1 cellular context compared by ENCODE assay signal in the genomic region with DNA sequence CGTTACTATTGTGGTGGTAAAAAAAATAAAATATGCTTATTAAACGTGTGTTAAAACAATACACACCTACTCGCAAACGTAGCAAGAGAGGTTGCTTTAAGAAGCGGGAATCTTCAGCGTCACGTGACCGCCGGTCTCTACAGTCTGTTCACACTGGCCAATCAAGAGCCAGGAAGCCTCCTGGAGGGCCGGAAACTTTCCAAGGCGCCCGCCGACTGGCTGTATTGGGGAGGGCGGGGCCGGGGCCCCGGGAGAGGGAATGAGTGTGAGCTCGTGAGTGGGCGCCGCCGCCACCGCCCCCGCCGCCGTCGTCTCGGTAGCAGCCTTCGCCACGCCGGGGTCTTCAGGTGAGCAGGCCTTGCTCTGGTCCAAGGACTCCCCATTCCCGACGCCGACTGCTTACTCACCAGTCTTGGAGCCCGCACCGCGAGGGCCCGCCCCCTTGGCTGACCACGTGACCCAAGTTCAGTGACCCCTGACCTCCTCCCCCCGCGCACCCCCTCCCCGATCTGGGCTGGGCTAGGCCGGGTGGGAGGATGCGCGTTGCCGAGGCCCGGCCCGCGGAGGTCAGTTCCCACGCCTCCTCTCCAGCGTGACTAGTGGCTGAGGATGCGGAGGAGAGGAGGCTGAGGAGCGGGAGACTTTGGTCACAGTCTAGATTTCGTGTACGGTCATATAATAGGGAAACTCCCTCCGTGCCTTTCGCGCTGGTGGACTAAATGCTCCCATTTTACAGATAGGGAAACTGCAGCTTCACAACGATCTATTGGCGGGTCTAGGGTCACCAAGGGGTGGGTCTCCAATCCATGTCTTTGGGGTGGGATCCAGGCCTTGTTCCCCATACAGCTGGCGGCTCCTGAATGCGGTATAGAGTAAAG.
TF ChIP-seq lines count a peak whose summit lies in the region.

A gene with protein sequence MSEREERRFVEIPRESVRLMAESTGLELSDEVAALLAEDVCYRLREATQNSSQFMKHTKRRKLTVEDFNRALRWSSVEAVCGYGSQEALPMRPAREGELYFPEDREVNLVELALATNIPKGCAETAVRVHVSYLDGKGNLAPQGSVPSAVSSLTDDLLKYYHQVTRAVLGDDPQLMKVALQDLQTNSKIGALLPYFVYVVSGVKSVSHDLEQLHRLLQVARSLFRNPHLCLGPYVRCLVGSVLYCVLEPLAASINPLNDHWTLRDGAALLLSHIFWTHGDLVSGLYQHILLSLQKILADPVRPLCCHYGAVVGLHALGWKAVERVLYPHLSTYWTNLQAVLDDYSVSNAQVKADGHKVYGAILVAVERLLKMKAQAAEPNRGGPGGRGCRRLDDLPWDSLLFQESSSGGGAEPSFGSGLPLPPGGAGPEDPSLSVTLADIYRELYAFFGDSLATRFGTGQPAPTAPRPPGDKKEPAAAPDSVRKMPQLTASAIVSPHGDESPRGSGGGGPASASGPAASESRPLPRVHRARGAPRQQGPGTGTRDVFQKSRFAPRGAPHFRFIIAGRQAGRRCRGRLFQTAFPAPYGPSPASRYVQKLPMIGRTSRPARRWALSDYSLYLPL (plus strand): TSS at position 253 of the 878 bp plus-strand sequence. CDS start 4,388 bp downstream, outside the sequence.

TF ChIP-seq in HepG2, 621 proteins besides CTCF, POLR2A, EP300 and RAD21 (continued from another document and continues in another):
- TF ChIP-seq, protein P1, sequence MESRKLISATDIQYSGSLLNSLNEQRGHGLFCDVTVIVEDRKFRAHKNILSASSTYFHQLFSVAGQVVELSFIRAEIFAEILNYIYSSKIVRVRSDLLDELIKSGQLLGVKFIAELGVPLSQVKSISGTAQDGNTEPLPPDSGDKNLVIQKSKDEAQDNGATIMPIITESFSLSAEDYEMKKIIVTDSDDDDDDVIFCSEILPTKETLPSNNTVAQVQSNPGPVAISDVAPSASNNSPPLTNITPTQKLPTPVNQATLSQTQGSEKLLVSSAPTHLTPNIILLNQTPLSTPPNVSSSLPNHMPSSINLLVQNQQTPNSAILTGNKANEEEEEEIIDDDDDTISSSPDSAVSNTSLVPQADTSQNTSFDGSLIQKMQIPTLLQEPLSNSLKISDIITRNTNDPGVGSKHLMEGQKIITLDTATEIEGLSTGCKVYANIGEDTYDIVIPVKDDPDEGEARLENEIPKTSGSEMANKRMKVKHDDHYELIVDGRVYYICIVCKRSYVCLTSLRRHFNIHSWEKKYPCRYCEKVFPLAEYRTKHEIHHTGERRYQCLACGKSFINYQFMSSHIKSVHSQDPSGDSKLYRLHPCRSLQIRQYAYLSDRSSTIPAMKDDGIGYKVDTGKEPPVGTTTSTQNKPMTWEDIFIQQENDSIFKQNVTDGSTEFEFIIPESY (CRISPR knock-in tag; IDR thresholded peaks at IDR 0.05) = no peak
- TF ChIP-seq HDAC6 (IDR thresholded peaks at IDR 0.05; ENCODE audit: low read depth, low read length) = no peak
- peak; percentile 67; the same call in 1 of the 2 replicates for TF ChIP-seq TARDBP (CRISPR knock-in tag; IDR thresholded peaks at IDR 0.05)
- no peak; the same call in 1 of the 2 replicates for TF ChIP-seq ZNF709 (CRISPR knock-in tag; IDR thresholded peaks at IDR 0.05)
- TF ChIP-seq, protein P2, sequence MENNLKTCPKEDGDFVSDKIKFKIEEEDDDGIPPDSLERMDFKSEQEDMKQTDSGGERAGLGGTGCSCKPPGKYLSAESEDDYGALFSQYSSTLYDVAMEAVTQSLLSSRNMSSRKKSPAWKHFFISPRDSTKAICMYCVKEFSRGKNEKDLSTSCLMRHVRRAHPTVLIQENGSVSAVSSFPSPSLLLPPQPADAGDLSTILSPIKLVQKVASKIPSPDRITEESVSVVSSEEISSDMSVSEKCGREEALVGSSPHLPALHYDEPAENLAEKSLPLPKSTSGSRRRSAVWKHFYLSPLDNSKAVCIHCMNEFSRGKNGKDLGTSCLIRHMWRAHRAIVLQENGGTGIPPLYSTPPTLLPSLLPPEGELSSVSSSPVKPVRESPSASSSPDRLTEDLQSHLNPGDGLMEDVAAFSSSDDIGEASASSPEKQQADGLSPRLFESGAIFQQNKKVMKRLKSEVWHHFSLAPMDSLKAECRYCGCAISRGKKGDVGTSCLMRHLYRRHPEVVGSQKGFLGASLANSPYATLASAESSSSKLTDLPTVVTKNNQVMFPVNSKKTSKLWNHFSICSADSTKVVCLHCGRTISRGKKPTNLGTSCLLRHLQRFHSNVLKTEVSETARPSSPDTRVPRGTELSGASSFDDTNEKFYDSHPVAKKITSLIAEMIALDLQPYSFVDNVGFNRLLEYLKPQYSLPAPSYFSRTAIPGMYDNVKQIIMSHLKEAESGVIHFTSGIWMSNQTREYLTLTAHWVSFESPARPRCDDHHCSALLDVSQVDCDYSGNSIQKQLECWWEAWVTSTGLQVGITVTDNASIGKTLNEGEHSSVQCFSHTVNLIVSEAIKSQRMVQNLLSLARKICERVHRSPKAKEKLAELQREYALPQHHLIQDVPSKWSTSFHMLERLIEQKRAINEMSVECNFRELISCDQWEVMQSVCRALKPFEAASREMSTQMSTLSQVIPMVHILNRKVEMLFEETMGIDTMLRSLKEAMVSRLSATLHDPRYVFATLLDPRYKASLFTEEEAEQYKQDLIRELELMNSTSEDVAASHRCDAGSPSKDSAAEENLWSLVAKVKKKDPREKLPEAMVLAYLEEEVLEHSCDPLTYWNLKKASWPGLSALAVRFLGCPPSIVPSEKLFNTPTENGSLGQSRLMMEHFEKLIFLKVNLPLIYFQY (CRISPR knock-in tag; IDR thresholded peaks at IDR 0.05; ENCODE audit: borderline replicate concordance) = no peak; the same call in 1 of the 2 replicates
- TF ChIP-seq MTF2 (CRISPR knock-in tag; IDR thresholded peaks at IDR 0.05; ENCODE audit: borderline replicate concordance) = no peak
- no peak for TF ChIP-seq ZNF33B (CRISPR knock-in tag; IDR thresholded peaks at IDR 0.05)
- no peak for TF ChIP-seq SOX13 (IDR thresholded peaks at IDR 0.05)
- TF ChIP-seq SOX13 (CRISPR knock-in tag; conservative IDR thresholded peaks at IDR 0.05 in 1 of 2, IDR thresholded peaks at IDR 0.05 in 1 of 2) = peak in 1 of 2 experiments; percentile 21; a peak in 1 of 4 replicates
- TF ChIP-seq, protein P3, sequence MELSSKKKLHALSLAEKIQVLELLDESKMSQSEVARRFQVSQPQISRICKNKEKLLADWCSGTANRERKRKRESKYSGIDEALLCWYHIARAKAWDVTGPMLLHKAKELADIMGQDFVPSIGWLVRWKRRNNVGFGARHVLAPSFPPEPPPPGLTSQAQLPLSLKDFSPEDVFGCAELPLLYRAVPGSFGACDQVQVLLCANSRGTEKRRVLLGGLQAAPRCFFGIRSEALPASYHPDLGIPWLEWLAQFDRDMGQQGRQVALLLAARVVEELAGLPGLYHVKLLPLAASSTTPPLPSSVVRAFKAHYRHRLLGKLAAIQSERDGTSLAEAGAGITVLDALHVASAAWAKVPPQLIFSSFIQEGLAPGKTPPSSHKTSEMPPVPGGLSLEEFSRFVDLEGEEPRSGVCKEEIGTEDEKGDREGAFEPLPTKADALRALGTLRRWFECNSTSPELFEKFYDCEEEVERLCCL (CRISPR knock-in tag; IDR thresholded peaks at IDR 0.05; ENCODE audit: borderline replicate concordance) = no peak
- peak; percentile 74; the same call in 1 of the 2 replicates for TF ChIP-seq ADNP (CRISPR knock-in tag; IDR thresholded peaks at IDR 0.05)
- TF ChIP-seq ZNF746 (CRISPR knock-in tag; IDR thresholded peaks at IDR 0.05) = no peak
- TF ChIP-seq, protein P4, sequence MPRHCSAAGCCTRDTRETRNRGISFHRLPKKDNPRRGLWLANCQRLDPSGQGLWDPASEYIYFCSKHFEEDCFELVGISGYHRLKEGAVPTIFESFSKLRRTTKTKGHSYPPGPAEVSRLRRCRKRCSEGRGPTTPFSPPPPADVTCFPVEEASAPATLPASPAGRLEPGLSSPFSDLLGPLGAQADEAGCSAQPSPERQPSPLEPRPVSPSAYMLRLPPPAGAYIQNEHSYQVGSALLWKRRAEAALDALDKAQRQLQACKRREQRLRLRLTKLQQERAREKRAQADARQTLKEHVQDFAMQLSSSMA (CRISPR knock-in tag; IDR thresholded peaks at IDR 0.05) = no peak
- TF ChIP-seq ZNF33A (CRISPR knock-in tag; IDR thresholded peaks at IDR 0.05; ENCODE audit: borderline replicate concordance) = no peak
- peak; percentile 55; the same call in 1 of the 2 replicates for TF ChIP-seq ZNF383 (CRISPR knock-in tag; IDR thresholded peaks at IDR 0.05; ENCODE audit: borderline replicate concordance)
- TF ChIP-seq PLRG1 (conservative IDR thresholded peaks at IDR 0.05) = no peak
- TF ChIP-seq ATF7 (IDR thresholded peaks at IDR 0.05) = no peak
- peak; percentile 54; the same call in 1 of the 2 replicates for TF ChIP-seq ATF7 (CRISPR knock-in tag; IDR thresholded peaks at IDR 0.05)
- peak; percentile 90 for TF ChIP-seq ARNTL (CRISPR knock-in tag; IDR thresholded peaks at IDR 0.05)
- TF ChIP-seq, protein P5, sequence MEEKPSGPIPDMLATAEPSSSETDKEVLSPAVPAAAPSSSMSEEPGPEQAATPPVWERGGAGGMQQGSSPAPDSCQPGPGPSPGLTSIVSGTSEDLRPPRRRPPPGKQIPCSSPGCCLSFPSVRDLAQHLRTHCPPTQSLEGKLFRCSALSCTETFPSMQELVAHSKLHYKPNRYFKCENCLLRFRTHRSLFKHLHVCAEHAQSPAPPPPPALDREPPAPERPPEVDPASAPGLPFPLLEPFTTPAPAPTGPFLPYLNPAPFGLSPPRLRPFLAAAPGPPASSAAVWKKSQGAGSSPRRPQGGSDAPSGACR (CRISPR knock-in tag; IDR thresholded peaks at IDR 0.05) = no peak
- TF ChIP-seq ZNF660 (CRISPR knock-in tag; IDR thresholded peaks at IDR 0.05; ENCODE audit: borderline replicate concordance, low read depth) = no peak
- TF ChIP-seq, protein P6, sequence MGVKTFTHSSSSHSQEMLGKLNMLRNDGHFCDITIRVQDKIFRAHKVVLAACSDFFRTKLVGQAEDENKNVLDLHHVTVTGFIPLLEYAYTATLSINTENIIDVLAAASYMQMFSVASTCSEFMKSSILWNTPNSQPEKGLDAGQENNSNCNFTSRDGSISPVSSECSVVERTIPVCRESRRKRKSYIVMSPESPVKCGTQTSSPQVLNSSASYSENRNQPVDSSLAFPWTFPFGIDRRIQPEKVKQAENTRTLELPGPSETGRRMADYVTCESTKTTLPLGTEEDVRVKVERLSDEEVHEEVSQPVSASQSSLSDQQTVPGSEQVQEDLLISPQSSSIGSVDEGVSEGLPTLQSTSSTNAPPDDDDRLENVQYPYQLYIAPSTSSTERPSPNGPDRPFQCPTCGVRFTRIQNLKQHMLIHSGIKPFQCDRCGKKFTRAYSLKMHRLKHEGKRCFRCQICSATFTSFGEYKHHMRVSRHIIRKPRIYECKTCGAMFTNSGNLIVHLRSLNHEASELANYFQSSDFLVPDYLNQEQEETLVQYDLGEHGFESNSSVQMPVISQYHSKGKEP (CRISPR knock-in tag; IDR thresholded peaks at IDR 0.05) = no peak
- TF ChIP-seq, protein P7, sequence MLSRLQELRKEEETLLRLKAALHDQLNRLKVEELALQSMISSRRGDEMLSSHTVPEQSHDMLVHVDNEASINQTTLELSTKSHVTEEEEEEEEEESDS (CRISPR knock-in tag; IDR thresholded peaks at IDR 0.05; ENCODE audit: borderline replicate concordance) = no peak
- 0 out of 2 replicates have a peak, but pooled peaks have one; percentile 63 for TF ChIP-seq EED (CRISPR knock-in tag; IDR thresholded peaks at IDR 0.05)
- TF ChIP-seq, protein P8, sequence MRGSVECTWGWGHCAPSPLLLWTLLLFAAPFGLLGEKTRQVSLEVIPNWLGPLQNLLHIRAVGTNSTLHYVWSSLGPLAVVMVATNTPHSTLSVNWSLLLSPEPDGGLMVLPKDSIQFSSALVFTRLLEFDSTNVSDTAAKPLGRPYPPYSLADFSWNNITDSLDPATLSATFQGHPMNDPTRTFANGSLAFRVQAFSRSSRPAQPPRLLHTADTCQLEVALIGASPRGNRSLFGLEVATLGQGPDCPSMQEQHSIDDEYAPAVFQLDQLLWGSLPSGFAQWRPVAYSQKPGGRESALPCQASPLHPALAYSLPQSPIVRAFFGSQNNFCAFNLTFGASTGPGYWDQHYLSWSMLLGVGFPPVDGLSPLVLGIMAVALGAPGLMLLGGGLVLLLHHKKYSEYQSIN (CRISPR knock-in tag; IDR thresholded peaks at IDR 0.05; ENCODE audit: borderline replicate concordance) = no peak
- no peak for TF ChIP-seq ZNF672 (CRISPR knock-in tag; IDR thresholded peaks at IDR 0.05)
- TF ChIP-seq RFX1 (IDR thresholded peaks at IDR 0.05) = no peak
- TF ChIP-seq ZNF850 (CRISPR knock-in tag; conservative IDR thresholded peaks at IDR 0.05) = no peak
- no peak for TF ChIP-seq CCAR2 (optimal IDR thresholded peaks at IDR 0.05; ENCODE audit: low read depth, low read length)
- TF ChIP-seq, protein P9, sequence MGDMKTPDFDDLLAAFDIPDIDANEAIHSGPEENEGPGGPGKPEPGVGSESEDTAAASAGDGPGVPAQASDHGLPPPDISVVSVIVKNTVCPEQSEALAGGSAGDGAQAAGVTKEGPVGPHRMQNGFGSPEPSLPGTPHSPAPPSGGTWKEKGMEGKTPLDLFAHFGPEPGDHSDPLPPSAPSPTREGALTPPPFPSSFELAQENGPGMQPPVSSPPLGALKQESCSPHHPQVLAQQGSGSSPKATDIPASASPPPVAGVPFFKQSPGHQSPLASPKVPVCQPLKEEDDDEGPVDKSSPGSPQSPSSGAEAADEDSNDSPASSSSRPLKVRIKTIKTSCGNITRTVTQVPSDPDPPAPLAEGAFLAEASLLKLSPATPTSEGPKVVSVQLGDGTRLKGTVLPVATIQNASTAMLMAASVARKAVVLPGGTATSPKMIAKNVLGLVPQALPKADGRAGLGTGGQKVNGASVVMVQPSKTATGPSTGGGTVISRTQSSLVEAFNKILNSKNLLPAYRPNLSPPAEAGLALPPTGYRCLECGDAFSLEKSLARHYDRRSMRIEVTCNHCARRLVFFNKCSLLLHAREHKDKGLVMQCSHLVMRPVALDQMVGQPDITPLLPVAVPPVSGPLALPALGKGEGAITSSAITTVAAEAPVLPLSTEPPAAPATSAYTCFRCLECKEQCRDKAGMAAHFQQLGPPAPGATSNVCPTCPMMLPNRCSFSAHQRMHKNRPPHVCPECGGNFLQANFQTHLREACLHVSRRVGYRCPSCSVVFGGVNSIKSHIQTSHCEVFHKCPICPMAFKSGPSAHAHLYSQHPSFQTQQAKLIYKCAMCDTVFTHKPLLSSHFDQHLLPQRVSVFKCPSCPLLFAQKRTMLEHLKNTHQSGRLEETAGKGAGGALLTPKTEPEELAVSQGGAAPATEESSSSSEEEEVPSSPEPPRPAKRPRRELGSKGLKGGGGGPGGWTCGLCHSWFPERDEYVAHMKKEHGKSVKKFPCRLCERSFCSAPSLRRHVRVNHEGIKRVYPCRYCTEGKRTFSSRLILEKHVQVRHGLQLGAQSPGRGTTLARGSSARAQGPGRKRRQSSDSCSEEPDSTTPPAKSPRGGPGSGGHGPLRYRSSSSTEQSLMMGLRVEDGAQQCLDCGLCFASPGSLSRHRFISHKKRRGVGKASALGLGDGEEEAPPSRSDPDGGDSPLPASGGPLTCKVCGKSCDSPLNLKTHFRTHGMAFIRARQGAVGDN (CRISPR knock-in tag; IDR thresholded peaks at IDR 0.05) = peak; percentile 86
- TF ChIP-seq ZNF337 (CRISPR knock-in tag; IDR thresholded peaks at IDR 0.05; ENCODE audit: borderline replicate concordance, low read depth) = no peak
- TF ChIP-seq SAFB2 (CRISPR knock-in tag; IDR thresholded peaks at IDR 0.05; ENCODE audit: borderline replicate concordance, low read depth) = 0 out of 2 replicates have a peak, but pooled peaks have one; percentile 31
- no peak for TF ChIP-seq ZBTB21 (CRISPR knock-in tag; IDR thresholded peaks at IDR 0.05)
- TF ChIP-seq ZNF619 (CRISPR knock-in tag; IDR thresholded peaks at IDR 0.05) = no peak
- TF ChIP-seq BRCA1 (CRISPR knock-in tag; IDR thresholded peaks at IDR 0.05) = no peak
- no peak for TF ChIP-seq ZNF607 (CRISPR knock-in tag; IDR thresholded peaks at IDR 0.05; ENCODE audit: borderline replicate concordance)
- no peak; the same call in 1 of the 2 replicates for TF ChIP-seq ZNF605 (CRISPR knock-in tag; IDR thresholded peaks at IDR 0.05)
